10 cellular contexts compared by ENCODE assay signal in the genomic region with DNA sequence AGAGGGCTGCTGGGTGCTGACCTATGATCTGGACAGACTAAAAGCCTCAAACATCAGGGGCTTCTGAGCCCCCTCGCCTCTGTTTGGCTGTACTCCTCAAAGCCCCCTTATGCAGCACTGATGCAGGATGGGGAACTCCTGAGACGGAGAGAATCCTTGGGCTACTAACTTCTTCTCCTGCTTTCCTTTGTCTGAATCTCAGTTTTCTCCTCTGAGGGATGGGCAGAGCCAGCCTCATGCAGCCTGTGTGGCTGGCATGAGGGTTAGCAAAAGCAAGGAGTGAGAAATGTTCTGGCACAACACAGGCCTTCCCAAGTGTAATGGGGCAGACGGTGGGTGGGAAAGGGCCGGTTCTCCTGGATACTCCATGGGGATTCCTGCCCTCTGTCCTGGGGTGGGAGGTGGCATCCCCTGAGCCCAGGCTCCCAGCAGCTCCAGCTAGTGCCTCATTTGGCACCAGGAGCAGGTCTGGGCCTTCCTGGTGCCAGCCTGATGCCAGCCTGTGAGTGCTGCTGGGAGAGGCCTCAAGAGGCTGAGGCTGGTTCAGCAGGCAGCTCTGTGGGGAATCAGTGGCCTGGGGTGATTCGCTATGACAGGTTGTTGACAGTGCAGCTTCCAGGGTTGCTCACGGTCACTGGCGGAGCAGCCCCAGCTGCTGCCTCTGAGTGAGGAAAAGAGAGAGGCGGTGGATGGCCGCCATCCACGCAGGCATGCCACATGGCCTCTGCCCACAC. TPM values are rescaled to one million over a fixed set of nuclear protein-coding genes. Genes with fewer than 3 reads are reported as not detected.
DNase-seq lines count a peak whose midpoint lies in the region; ATAC-seq, FAIRE-seq and TF ChIP-seq lines count a peak whose summit lies in the region.
"Had no signal": no experiment of that assay in that cellular context is flagged by ENCODE, and none has a peak within 500 bp of the region (broad histone marks: within the 10 kb centered on the region; RNA-seq: fewer than 3 reads in every experiment).

No MANE protein-coding gene starts in this region.

- no peak for TF ChIP-seq CTCF in thyroid gland (IDR thresholded peaks at IDR 0.05)

- H3K4me1 ChIP-seq in thyroid gland: peaks cover under 1 to 2% of the 10 kb centered on the region in 2 donors
- H3K4me1 ChIP-seq in small intestine (ENCODE audit: control insufficient read depth in 2 of 2, insufficient read depth in 1 of 2, low read depth in 1 of 2, low read length in 1 of 2): peaks cover 0 to under 1% of the 10 kb centered on the region in 2 donors

- intact Hi-C loops in thyroid gland (cut with DNase I): no loop called here

- peaks cover 12% of the 10 kb centered on the region for H3K27me3 Mint-ChIP-seq in activated T-helper 17 cell treated with anti-CD3 and anti-CD28 coated beads, Interleukin-2, amount 50 U/mL, for 72 hours
- H3K27me3 Mint-ChIP-seq in effector memory CD8-positive, alpha-beta T cell: peaks cover 22 to 26% of the 10 kb centered on the region in 2 donors

- H3K36me3 Mint-ChIP-seq in activated T-helper 17 cell treated with anti-CD3 and anti-CD28 coated beads, Interleukin-2, amount 50 U/mL, for 72 hours (ENCODE audit: low read depth): peaks cover 10% of the 10 kb centered on the region
- peaks cover 4% of the 10 kb centered on the region for H3K36me3 Mint-ChIP-seq in effector memory CD8-positive, alpha-beta T cell (ENCODE audit: insufficient read depth)

- no peak overlapping the region for H3K4me3 Mint-ChIP-seq in activated T-helper 17 cell treated with anti-CD3 and anti-CD28 coated beads, Interleukin-2, amount 50 U/mL, for 72 hours
- no peak overlapping the region for H3K4me3 Mint-ChIP-seq in effector memory CD8-positive, alpha-beta T cell

- peak; percentile 15 for ATAC-seq in activated T-helper 17 cell treated with anti-CD3 and anti-CD28 coated beads, Interleukin-2, amount 50 U/mL, for 72 hours (replicated peaks)
- ATAC-seq in HG03135 (IDR thresholded peaks at IDR 0.05; ENCODE audit: unreplicated experiment): no peak
- ATAC-seq in effector memory CD8-positive, alpha-beta T cell (replicated peaks): no peak
- ATAC-seq: activated naive CD4-positive, alpha-beta T cell treated with anti-CD3 and anti-CD28 coated beads, Interleukin-2, amount 50 U/mL, for 72 hours had no signal

- no peak overlapping the region for H3K27ac ChIP-seq in thyroid gland
- H3K27ac ChIP-seq in small intestine (ENCODE audit: low read depth in 1 of 2, low read length in 1 of 2): no peak overlapping the region

- H3K9me3 ChIP-seq in thyroid gland: no peaks in the 10 kb centered on the region
- no peaks in the 10 kb centered on the region for H3K9me3 ChIP-seq in small intestine (ENCODE audit: control insufficient read depth, low read depth)

- H3K36me3 ChIP-seq in thyroid gland (no peaks in the 10 kb centered on the region), small intestine (ENCODE audit: control insufficient read depth in 2 of 2, insufficient read depth in 2 of 2, low read length in 2 of 2) (no peaks in the 10 kb centered on the region)

- FAIRE-seq in small intestine (lab: Jason Lieb, UNC): no peak

- DNase-seq in NCI-H748 (lab: John Stamatoyannopoulos, UW; ENCODE audit: unreplicated experiment) (peak; percentile 6), NCI-H748 treated with DMSO at 0.1 percent for 48 hours (lab: John Stamatoyannopoulos, UW) (no peak), hepatic stellate cell (ENCODE audit: low spot score) (peak; percentile 47), thyroid gland (peak; percentile 27 to 33), small intestine (no peak)
- no peak for DNase-seq in effector memory CD8-positive, alpha-beta T cell
- DNase-seq: NCI-H226 had no signal

- H3K27me3 ChIP-seq in thyroid gland (no peaks in the 10 kb centered on the region), small intestine (ENCODE audit: control insufficient read depth in 2 of 2, insufficient read depth in 2 of 2, low read length in 2 of 2) (peaks cover 0 to 3% of the 10 kb centered on the region in 2 donors)

- H3K4me3 ChIP-seq in thyroid gland (replicated peaks in 1 of 3) (no peak overlapping the region), small intestine (ENCODE audit: low read depth in 1 of 2, low read length in 2 of 2) (no peak overlapping the region)

- no peak for TF ChIP-seq POLR2A in thyroid gland (IDR thresholded peaks at IDR 0.05)

- H3K27ac Mint-ChIP-seq in activated T-helper 17 cell treated with anti-CD3 and anti-CD28 coated beads, Interleukin-2, amount 50 U/mL, for 72 hours: peak overlapping the region; percentile 34
- H3K27ac Mint-ChIP-seq in effector memory CD8-positive, alpha-beta T cell: no peak overlapping the region

- 76 to 79% methylated on average over 3 to 10 of the region's 10 CpGs for WGBS in thyroid gland, 2 donors
- 75 to 85% (median 84%) methylated on average over 9 to 10 of the region's 10 CpGs for whole genome bisulfite sequencing in small intestine, 3 donors

- peaks cover 10% of the 10 kb centered on the region for H3K4me1 Mint-ChIP-seq in activated T-helper 17 cell treated with anti-CD3 and anti-CD28 coated beads, Interleukin-2, amount 50 U/mL, for 72 hours
- H3K4me1 Mint-ChIP-seq in effector memory CD8-positive, alpha-beta T cell (ENCODE audit: low read depth in 2 of 2): peaks cover 16% of the 10 kb centered on the region in 2 donors

- H3K9me3 Mint-ChIP-seq in activated T-helper 17 cell treated with anti-CD3 and anti-CD28 coated beads, Interleukin-2, amount 50 U/mL, for 72 hours: no peaks in the 10 kb centered on the region
- no peaks in the 10 kb centered on the region for H3K9me3 Mint-ChIP-seq in effector memory CD8-positive, alpha-beta T cell
- H3K9me3 Mint-ChIP-seq: activated naive CD4-positive, alpha-beta T cell treated with anti-CD3 and anti-CD28 coated beads, Interleukin-2, amount 50 U/mL, for 72 hours had no signal

RNA-seq across cellular contexts. Expression of a gene that starts 4.0 kb away (rescaled TPM):
- 10 to 100 TPM; 53.5 to 63.9 TPM for total RNA-seq in activated T-helper 17 cell treated with anti-CD3 and anti-CD28 coated beads, Interleukin-2, amount 50 U/mL, for 72 hours
- total RNA-seq in thyroid gland: 10 to 100 TPM; 41.4 to 56.0 (median 46.8) TPM
- 10 to 100 TPM; 40.7 to 44.6 (median 42.3) TPM for polyA plus RNA-seq in small intestine

Comparison
In these comparisons a context has a peak if more than half of its experiments do, and no peak if none do; other contexts are left out.
1. DNase-seq: peak in NCI-H748 (single experiment), hepatic stellate cell (single experiment) and thyroid gland (2 of 2); none in NCI-H748 treated with DMSO at 0.1 percent for 48 hours (single experiment), small intestine (single experiment) and effector memory CD8-positive, alpha-beta T cell (0 of 3).